ENCODE assay signal across 21 cellular contexts in the genomic region with DNA sequence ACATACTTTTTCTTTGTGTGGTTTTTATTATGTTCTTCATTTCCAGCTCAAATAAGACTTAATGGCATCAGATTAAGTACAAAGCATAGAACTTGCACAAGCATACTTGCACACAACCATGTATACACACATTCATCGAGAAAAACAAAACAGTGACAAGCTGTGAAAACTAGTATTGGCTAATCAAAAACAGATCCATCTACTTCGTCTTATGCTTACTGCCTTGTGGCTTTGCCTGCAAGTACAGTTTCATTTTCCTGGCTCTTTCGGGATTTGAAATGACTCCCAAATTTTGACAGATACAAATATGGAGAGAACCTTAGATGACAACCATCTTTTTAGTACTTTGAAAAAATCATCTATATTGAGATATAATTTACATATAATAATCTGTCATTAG.
"Had no signal": no experiment of that assay in that cellular context is flagged by ENCODE, and none has a peak within 500 bp of the region (broad histone marks: within the 10 kb centered on the region; RNA-seq: fewer than 3 reads in every experiment).

No MANE protein-coding gene starts in this region.

- H3K4me1 Mint-ChIP-seq: brain; immature natural killer cell; naive thymus-derived CD8-positive, alpha-beta T cell; stimulated activated memory B cell treated with anti-CD40 and anti-IgM and Interleukin-4, amounts not matched to agents 10 μg/mL and 1 μg/mL and 100 μg/mL, for 72 hours had no signal

- H3K4me3 Mint-ChIP-seq: activated CD8-positive, alpha-beta memory T cell treated with anti-CD3 and anti-CD28 coated beads, Interleukin-2, amount 10 ng/mL, durations not matched to agents 7 days and 5 days; activated T-cell treated with anti-CD3 and anti-CD28 coated beads, Interleukin-2, amount 50 U/mL, for 24 hours; brain; effector memory CD8-positive, alpha-beta T cell; immature natural killer cell; naive thymus-derived CD8-positive, alpha-beta T cell; stimulated activated memory B cell treated with anti-CD40 and anti-IgM and Interleukin-4, amounts not matched to agents 10 μg/mL and 1 μg/mL and 100 μg/mL, for 72 hours; T-helper 2 cell treated with Interferon-gamma antibody and Interleukin-4, amounts not matched to agents 5 μg/mL and 100 μg/mL, for 36 hours had no signal

- H3K4me3 ChIP-seq: mucosa of descending colon, tibial nerve had no signal

- H3K9me3 ChIP-seq: mucosa of descending colon, tibial nerve had no signal

- ATAC-seq: activated CD8-positive, alpha-beta memory T cell treated with anti-CD3 and anti-CD28 coated beads, Interleukin-2, amount 10 ng/mL, durations not matched to agents 7 days and 5 days; activated naive CD4-positive, alpha-beta T cell treated with anti-CD3 and anti-CD28 coated beads, Interleukin-2, amount 50 U/mL, for 72 hours; effector memory CD8-positive, alpha-beta T cell; left cardiac atrium; mucosa of descending colon; naive thymus-derived CD8-positive, alpha-beta T cell; right cardiac atrium; stimulated activated memory B cell treated with anti-CD40 and anti-IgM and Interleukin-4, amounts not matched to agents 10 μg/mL and 1 μg/mL and 100 μg/mL, for 72 hours had no signal

- H3K36me3 ChIP-seq: tibial nerve had no signal

- H3K27ac Mint-ChIP-seq: activated CD8-positive, alpha-beta memory T cell treated with anti-CD3 and anti-CD28 coated beads, Interleukin-2, amount 10 ng/mL, durations not matched to agents 7 days and 5 days; activated naive CD4-positive, alpha-beta T cell treated with anti-CD3 and anti-CD28 coated beads, Interleukin-2, amount 50 U/mL, for 72 hours; activated T-cell treated with anti-CD3 and anti-CD28 coated beads, Interleukin-2, amount 50 U/mL, for 24 hours; brain; effector memory CD8-positive, alpha-beta T cell; immature natural killer cell; naive thymus-derived CD8-positive, alpha-beta T cell; progenitor cell of endocrine pancreas; stimulated activated memory B cell treated with anti-CD40 and anti-IgM and Interleukin-4, amounts not matched to agents 10 μg/mL and 1 μg/mL and 100 μg/mL, for 72 hours; T-helper 2 cell treated with Interferon-gamma antibody and Interleukin-4, amounts not matched to agents 5 μg/mL and 100 μg/mL, for 36 hours had no signal

- H3K36me3 Mint-ChIP-seq: activated CD8-positive, alpha-beta memory T cell treated with anti-CD3 and anti-CD28 coated beads, Interleukin-2, amount 10 ng/mL, durations not matched to agents 7 days and 5 days; activated naive CD4-positive, alpha-beta T cell treated with anti-CD3 and anti-CD28 coated beads, Interleukin-2, amount 50 U/mL, for 72 hours; brain had no signal

- H3K27me3 Mint-ChIP-seq: activated CD8-positive, alpha-beta memory T cell treated with anti-CD3 and anti-CD28 coated beads, Interleukin-2, amount 10 ng/mL, durations not matched to agents 7 days and 5 days; activated T-cell treated with anti-CD3 and anti-CD28 coated beads, Interleukin-2, amount 50 U/mL, for 24 hours; brain; effector memory CD8-positive, alpha-beta T cell; naive thymus-derived CD8-positive, alpha-beta T cell; stimulated activated memory B cell treated with anti-CD40 and anti-IgM and Interleukin-4, amounts not matched to agents 10 μg/mL and 1 μg/mL and 100 μg/mL, for 72 hours had no signal

- DNase-seq: activated CD4-positive, alpha-beta T cell treated with anti-CD3 and anti-CD28 coated beads for 1 hour; activated CD4-positive, alpha-beta T cell treated with anti-CD3 and anti-CD28 coated beads, Interleukin-2, amount 50 U/mL, for 48 hours; activated CD8-positive, alpha-beta memory T cell treated with anti-CD3 and anti-CD28 coated beads, Interleukin-2, amount 10 ng/mL, durations not matched to agents 7 days and 5 days; activated effector memory CD4-positive, alpha-beta T cell treated with Interleukin-2 at 50 U/mL for 16 hours; activated T-cell treated with anti-CD3 and anti-CD28 coated beads, Interleukin-2, amount 50 U/mL, for 24 hours; amygdala; effector memory CD8-positive, alpha-beta T cell; erythroblast; immature natural killer cell; left cardiac atrium; mucosa of descending colon; naive thymus-derived CD8-positive, alpha-beta T cell; right cardiac atrium; stimulated activated CD4-positive, alpha-beta T cell treated with anti-CD3 and anti-CD28 coated beads, Interleukin-1b, Interleukin-23, amount 100 ng/mL, for 48 hours; SW 1271 had no signal

- H3K27me3 ChIP-seq: tibial nerve had no signal

- H3K9me3 Mint-ChIP-seq: activated naive CD4-positive, alpha-beta T cell treated with anti-CD3 and anti-CD28 coated beads, Interleukin-2, amount 50 U/mL, for 72 hours; activated T-cell treated with anti-CD3 and anti-CD28 coated beads, Interleukin-2, amount 50 U/mL, for 24 hours; brain; effector memory CD8-positive, alpha-beta T cell; immature natural killer cell; naive thymus-derived CD8-positive, alpha-beta T cell; stimulated activated memory B cell treated with anti-CD40 and anti-IgM and Interleukin-4, amounts not matched to agents 10 μg/mL and 1 μg/mL and 100 μg/mL, for 72 hours; T-helper 2 cell treated with Interferon-gamma antibody and Interleukin-4, amounts not matched to agents 5 μg/mL and 100 μg/mL, for 36 hours had no signal
